Comparison of ENCODE assay signal across 8 cellular contexts in genomic region chr14:73577214-73577613, GRCh38. TPM values are rescaled to one million over a fixed set of nuclear protein-coding genes. Genes with fewer than 3 reads are reported as not detected.
"Had no signal": no experiment of that assay in that cellular context is flagged by ENCODE, and none has a peak within 500 bp of the region (broad histone marks: within the 10 kb centered on the region; RNA-seq: fewer than 3 reads in every experiment).

No MANE protein-coding gene starts in this region.

RNA-seq across cellular contexts. Expression of gene ACOT2, which starts 8.2 kb away (rescaled TPM):
- total RNA-seq: K562 had no signal

RNA-seq across cellular contexts. Expression of gene ACOT4, which starts 14.5 kb away (rescaled TPM):
- total RNA-seq: K562, OCI-LY7 had no signal
- polyA plus RNA-seq: K562 had no signal

RNA-seq across cellular contexts. Expression of gene HEATR4, which starts 18.5 kb away (rescaled TPM):
- total RNA-seq: activated B cell treated with CpG ODN at 0.5 μM for 24 hours; activated CD4-positive, alpha-beta T cell treated with anti-CD3 and anti-CD28 coated beads, Interleukin-2, amount 10 ng/mL, durations not matched to agents 24 days and 14 days; activated CD8-positive, alpha-beta memory T cell treated with anti-CD3 and anti-CD28 coated beads, Interleukin-2, amount 10 ng/mL, durations not matched to agents 7 days and 5 days; K562; OCI-LY7 had no signal
- polyA plus RNA-seq: K562 had no signal

RNA-seq across cellular contexts. Expression of gene ACOT6, which starts 35.1 kb away (rescaled TPM):
- total RNA-seq: activated B cell treated with CpG ODN at 0.5 μM for 24 hours; activated CD4-positive, alpha-beta T cell treated with anti-CD3 and anti-CD28 coated beads, Interleukin-2, amount 10 ng/mL, durations not matched to agents 24 days and 14 days; activated CD8-positive, alpha-beta memory T cell treated with anti-CD3 and anti-CD28 coated beads, Interleukin-2, amount 10 ng/mL, durations not matched to agents 7 days and 5 days; activated T-helper 1 cell treated with anti-CD3 and anti-CD28 coated beads, Interleukin-12 subunit alpha, Interleukin-12 subunit beta, Interleukin-2, Interleukin-4 antibody, amounts not matched to agents 30 ng/mL and 10 ng/mL and 1 ng/mL, durations not matched to agents 14 hours and 24 hours and 36 hours; aorta; K562; OCI-LY7; T-cell had no signal
- polyA plus RNA-seq: aorta, K562 had no signal

RNA-seq across cellular contexts. Expression of gene ACOT1, which starts 40.3 kb away (rescaled TPM):
- total RNA-seq: K562 had no signal
